ENCODE assay signal across 1 cellular context in genomic region chr22:22097727-22098228, GRCh38.
TF ChIP-seq lines count a peak whose summit lies in the region.

No MANE protein-coding gene starts in this region.

TF ChIP-seq in H1, 55 proteins besides CTCF, POLR2A, EP300 and RAD21:
- TF ChIP-seq EZH2 (IDR thresholded peaks at IDR 0.05; ENCODE audit: low read depth, low read length, severe bottlenecking) (peak; percentile 24), SAP30 (IDR thresholded peaks at IDR 0.05; ENCODE audit: insufficient read depth, insufficient replicate concordance, low read length) (no peak)
TF ChIP-seq in H1: peak in this region for 1.
